Comparison of ENCODE assay signal across 27 cellular contexts in genomic region chr4:133162941-133163340, GRCh38. TPM values are rescaled to one million over a fixed set of nuclear protein-coding genes. Genes with fewer than 3 reads are reported as not detected.
DNase-seq lines count a peak whose midpoint lies in the region; ATAC-seq and TF ChIP-seq lines count a peak whose summit lies in the region.
"Had no signal": no experiment of that assay in that cellular context is flagged by ENCODE, and none has a peak within 500 bp of the region (broad histone marks: within the 10 kb centered on the region; RNA-seq: fewer than 3 reads in every experiment).

No MANE protein-coding gene starts in this region.

- H3K9me3 ChIP-seq in HUES64 (ENCODE audit: insufficient read depth, low read depth, low read length) = no peaks in the 10 kb centered on the region
- H3K9me3 ChIP-seq in neural progenitor cell (ENCODE audit: low read depth) = no peaks in the 10 kb centered on the region
- H3K9me3 ChIP-seq in body of pancreas = no peaks in the 10 kb centered on the region
- H3K9me3 ChIP-seq: lower lobe of right lung, mucosa of descending colon, SJSA1 had no signal

- no peak overlapping the region for H3K27ac Mint-ChIP-seq in neural progenitor cell
- H3K27ac Mint-ChIP-seq: CD4-positive, alpha-beta memory T cell; natural killer cell had no signal

- H4K20me1 ChIP-seq in neural progenitor cell (ENCODE audit: low read depth) = no peaks in the 10 kb centered on the region

- H3K27ac ChIP-seq in 22Rv1 (peak overlapping the region; percentile 24), HUES64 (ENCODE audit: low read depth, low read length) (0 out of 2 replicates have a peak overlapping the region, but pooled peaks have one; percentile 28), caudate nucleus (ENCODE audit: low read depth, low read length) (peak overlapping the region; percentile 60), neural progenitor cell (no peak overlapping the region), body of pancreas (no peak overlapping the region)
- H3K27ac ChIP-seq: lower lobe of right lung, RWPE1, SJSA1 had no signal

- H3K4me3 Mint-ChIP-seq in neural progenitor cell = no peak overlapping the region
- H3K4me3 Mint-ChIP-seq: CD4-positive, alpha-beta memory T cell; natural killer cell had no signal

- H2AFZ ChIP-seq in neural progenitor cell (replicated peaks) = peak overlapping the region; percentile 84

- DNase-seq in caudate nucleus (lab: John Stamatoyannopoulos, UW) (peak in 21 of 61 donors; percentile 0 to 45 (median 29)), neural progenitor cell (ENCODE audit: low spot score) (no peak), body of pancreas (no peak), NCI-H1048 (lab: John Stamatoyannopoulos, UW) (no peak)
- DNase-seq: activated CD4-positive, alpha-beta T cell treated with anti-CD3 and anti-CD28 coated beads, Interleukin-2, amount 50 U/mL, for 48 hours; activated CD4-positive, CD25-positive, alpha-beta regulatory T cell treated with anti-CD3 and anti-CD28 coated beads, Interleukin-2, amount 50 U/mL, for 72 hours; activated naive CD4-positive, alpha-beta T cell; CD4-positive, alpha-beta memory T cell; HCEC 1CT; Karpas-422; kidney glomerular epithelial cell; lower lobe of right lung; mucosa of descending colon; natural killer cell; NCI-H1417 treated with DMSO at 0.1 percent for 48 hours; NCI-H345; NCI-H69; stimulated activated CD4-positive, alpha-beta T cell treated with anti-CD3 and anti-CD28 coated beads, Interleukin-4, amount 100 ng/mL, for 24 hours; trophoblast cell had no signal

- H3K9me3 Mint-ChIP-seq in neural progenitor cell = no peaks in the 10 kb centered on the region

- no peak for TF ChIP-seq POLR2A in body of pancreas (IDR thresholded peaks at IDR 0.05)

- no peaks in the 10 kb centered on the region for H3K27me3 Mint-ChIP-seq in neural progenitor cell (ENCODE audit: insufficient read depth, low read depth)
- H3K27me3 Mint-ChIP-seq: CD4-positive, alpha-beta memory T cell had no signal

- WGBS in HUES64 = 95% methylated on average over 8 of the region's 8 CpGs
- 70 to 78% methylated on average over 8 of the region's 8 CpGs for WGBS in body of pancreas, 2 donors

- intact Hi-C loops in body of pancreas (cut with DNase I) = no loop called here

- H3K79me2 ChIP-seq in neural progenitor cell (ENCODE audit: low read depth) = no peaks in the 10 kb centered on the region

- no peaks in the 10 kb centered on the region for H3F3A ChIP-seq in neural progenitor cell (ENCODE audit: low read depth)

- H3K4me1 Mint-ChIP-seq in neural progenitor cell = peaks cover 3% of the 10 kb centered on the region
- H3K4me1 Mint-ChIP-seq: CD4-positive, alpha-beta memory T cell; natural killer cell had no signal

- no peak overlapping the region for H3K4me2 ChIP-seq in neural progenitor cell

- H3K36me3 Mint-ChIP-seq in neural progenitor cell = no peaks in the 10 kb centered on the region
- H3K36me3 Mint-ChIP-seq: CD4-positive, alpha-beta memory T cell; natural killer cell had no signal

- H3K4me1 ChIP-seq in HUES64 (ENCODE audit: insufficient read depth, low read length) (no peaks in the 10 kb centered on the region), neural progenitor cell (no peaks in the 10 kb centered on the region), body of pancreas (no peaks in the 10 kb centered on the region)
- H3K4me1 ChIP-seq: lower lobe of right lung, SJSA1 had no signal

- TF ChIP-seq CTCF in 22Rv1 (IDR thresholded peaks at IDR 0.05) = no peak
- TF ChIP-seq CTCF in neural progenitor cell (IDR thresholded peaks at IDR 0.05) = no peak
- TF ChIP-seq CTCF in body of pancreas (IDR thresholded peaks at IDR 0.05) = no peak

- H3K36me3 ChIP-seq in HUES64 (ENCODE audit: insufficient read depth, low read length) (peaks cover 20% of the 10 kb centered on the region), neural progenitor cell (no peaks in the 10 kb centered on the region), body of pancreas (replicated peaks in 1 of 2; ENCODE audit: insufficient read depth in 1 of 2, low read depth in 2 of 2) (no peaks in the 10 kb centered on the region)
- H3K36me3 ChIP-seq: lower lobe of right lung, SJSA1 had no signal

- H3K27me3 ChIP-seq in HUES64 (ENCODE audit: insufficient read depth, low read length) (no peaks in the 10 kb centered on the region), neural progenitor cell (no peaks in the 10 kb centered on the region), body of pancreas (peaks cover 0 to 4% of the 10 kb centered on the region in 2 donors)
- H3K27me3 ChIP-seq: SJSA1 had no signal

- no peak overlapping the region for H3K4me3 ChIP-seq in HUES64 (ENCODE audit: low read length)
- H3K4me3 ChIP-seq in neural progenitor cell = no peak overlapping the region
- no peak overlapping the region for H3K4me3 ChIP-seq in body of pancreas
- H3K4me3 ChIP-seq: lower lobe of right lung, mucosa of descending colon, SJSA1 had no signal

- ATAC-seq in GM21447 (IDR thresholded peaks at IDR 0.05; ENCODE audit: unreplicated experiment) (no peak), body of pancreas (no peak), HG03025 (IDR thresholded peaks at IDR 0.05; ENCODE audit: low FRiP score, unreplicated experiment) (no peak)
- ATAC-seq: HepG2, lower lobe of right lung, mucosa of descending colon, natural killer cell had no signal

- no peak overlapping the region for H3K9ac ChIP-seq in HUES64 (ENCODE audit: low read depth, low read length)
- H3K9ac ChIP-seq in neural progenitor cell = no peak overlapping the region

RNA-seq across cellular contexts. Expression of gene PCDH10, which starts 13.8 kb away (rescaled TPM):
- polyA plus RNA-seq in HUES64 (2013, experiment 1 of 2) = 16.2 TPM
- 21.7 TPM for polyA plus RNA-seq in HUES64 (2013, experiment 2 of 2)
- total RNA-seq in neural progenitor cell (ENCODE audit: low replicate concordance) = 0.15 and 0.46 TPM in 2 replicates
- total RNA-seq in body of pancreas = under 1 TPM; 0.26 to 0.33 TPM
- total RNA-seq: CD4-positive, alpha-beta memory T cell; HepG2; natural killer cell; SJSA1; T-helper 1 cell treated with Interleukin-12 subunit alpha and Interleukin-12 subunit beta and Interleukin-4 antibody, amounts not matched to agents 30 ng/mL and 1 ng/mL, for 36 hours had no signal
- polyA plus RNA-seq: CD4-positive, alpha-beta memory T cell; HepG2 had no signal

Comparison
In these comparisons a context has a peak if more than half of its experiments do, and no peak if none do; other contexts are left out.
1. H3K27ac ChIP-seq: peak in 22Rv1 (single experiment), HUES64 (single experiment) and caudate nucleus (single experiment); none in neural progenitor cell (single experiment) and body of pancreas (0 of 4).